In genomic region chrX:72238721-72239475, GRCh38 we compare ENCODE assay signal across 8 cellular contexts. TPM values are rescaled to one million over a fixed set of nuclear protein-coding genes. Genes with fewer than 3 reads are reported as not detected.
DNase-seq lines count a peak whose midpoint lies in the region; ATAC-seq and TF ChIP-seq lines count a peak whose summit lies in the region.

Gene ERCC6L, minus strand, starts transcription at chrX:72239027. Its CDS starts 116 bp downstream, at chrX:72238911.

- H3K4me1 ChIP-seq in adipocyte (ENCODE audit: control insufficient read depth, insufficient read depth, low read length) (peaks cover 5% of the 10 kb centered on the region), heart left ventricle (peaks cover 0 to 12% (median 0%) of the 10 kb centered on the region in 12 donors), upper lobe of right lung (no peaks in the 10 kb centered on the region)

- peak; percentile 82 for DNase-seq in NCI-H1092 treated with DMSO at 0.1 percent for 48 hours (lab: John Stamatoyannopoulos, UW)
- DNase-seq in T follicular helper cell (ENCODE audit: low read depth): peak; percentile 70
- DNase-seq in adipocyte (ENCODE audit: low read depth): peak; percentile 90
- DNase-seq in heart left ventricle: peak; percentile 85 to 93 (median 90)
- DNase-seq in posterior vena cava (ENCODE audit: low spot score): peak; percentile 96
- DNase-seq in upper lobe of right lung: peak; percentile 93

- peak within 1 kb of the TSS; percentile 30 for H3K9ac ChIP-seq in adipocyte (ENCODE audit: low read length)

- intact Hi-C loops in heart left ventricle (cut with DNase I) (no loop called here), posterior vena cava (cut with DNase I) (no loop called here), upper lobe of right lung (cut with DNase I) (no loop called here)

- H3K9me3 ChIP-seq in adipocyte (ENCODE audit: control insufficient read depth, low read length) (no peaks in the 10 kb centered on the region), heart left ventricle (no peaks in the 10 kb centered on the region), upper lobe of right lung (no peaks in the 10 kb centered on the region)

- peak; percentile 62 for TF ChIP-seq POLR2A in GM10847 (IDR thresholded peaks at IDR 0.05; ENCODE audit: extremely low read depth, insufficient read length)
- TF ChIP-seq POLR2A in heart left ventricle (IDR thresholded peaks at IDR 0.05): peak in 1 of 2 donors; percentile 33

- H3K36me3 ChIP-seq in adipocyte (ENCODE audit: control insufficient read depth, insufficient read depth, low read length, severe bottlenecking) (no peaks in the 10 kb centered on the region), heart left ventricle (no peaks in the 10 kb centered on the region), upper lobe of right lung (no peaks in the 10 kb centered on the region)

- H3K27ac ChIP-seq in heart left ventricle: peak within 1 kb of the TSS in 2 of 12 donors; percentile 18 to 37
- no peak within 1 kb of the TSS for H3K27ac ChIP-seq in upper lobe of right lung

- WGBS in heart left ventricle, 4 donors: 1 to 50% (median 21%) methylated on average over 26 to 59 of the region's 59 CpGs

- TF ChIP-seq CTCF in heart left ventricle (IDR thresholded peaks at IDR 0.05) (no peak), upper lobe of right lung (IDR thresholded peaks at IDR 0.05) (no peak)

- peak; percentile 99 for ATAC-seq in HG02610 (IDR thresholded peaks at IDR 0.05; ENCODE audit: unreplicated experiment)
- peak; percentile 97 to 100 (median 99) for ATAC-seq in heart left ventricle
- ATAC-seq in upper lobe of right lung: peak; percentile 100

- H3K27me3 ChIP-seq in adipocyte (replicated peaks; ENCODE audit: control insufficient read depth, insufficient read depth, low read length) (peaks cover 10% of the 10 kb centered on the region), heart left ventricle (no peaks in the 10 kb centered on the region), upper lobe of right lung (no peaks in the 10 kb centered on the region)

- H3K4me3 ChIP-seq in adipocyte (ENCODE audit: low read length): peak within 1 kb of the TSS; percentile 73
- H3K4me3 ChIP-seq in heart left ventricle: peak within 1 kb of the TSS in 10 of 12 donors; percentile 29 to 56 (median 38)
- peak within 1 kb of the TSS; percentile 34 for H3K4me3 ChIP-seq in upper lobe of right lung

RNA-seq across cellular contexts. Expression of gene ERCC6L, which starts in this region (rescaled TPM):
- total RNA-seq in heart left ventricle (under 1 TPM in 3 of 9 donors, not detected in 6; 0.09 to 0.45 (median 0.16) TPM), posterior vena cava (under 1 TPM; 0.05 to 0.14 TPM), upper lobe of right lung (not detected)
- under 1 TPM in 1 of 2 donors, not detected in 1; 0.01 TPM for polyA plus RNA-seq in heart left ventricle

Comparison
In these comparisons a context has a peak if more than half of its experiments do, and no peak if none do; other contexts are left out.
1. Peak in DNase-seq, ATAC-seq and H3K4me3 ChIP-seq in heart left ventricle; RNA of the gene not detected or under 1 TPM.
2. Peak in DNase-seq in posterior vena cava; RNA of the gene not detected or under 1 TPM.
3. Peak in DNase-seq, ATAC-seq and H3K4me3 ChIP-seq in upper lobe of right lung; RNA of the gene not detected or under 1 TPM.